ENCODE assay signal across 8 cellular contexts in genomic region chr10:100371707-100372027, GRCh38. TPM values are rescaled to one million over a fixed set of nuclear protein-coding genes. Genes with fewer than 3 reads are reported as not detected.
DNase-seq lines count a peak whose midpoint lies in the region; ATAC-seq and TF ChIP-seq lines count a peak whose summit lies in the region.
"Not testable (repeated sequence)": the region's sequence is repeated elsewhere in the genome, so short reads cannot be mapped to it uniquely, and the experiment has no call there.

No MANE protein-coding gene starts in this region.

- H3K14ac ChIP-seq in neuronal stem cell (ENCODE audit: low read length) = not testable (repeated sequence)

- intact Hi-C loops in adrenal gland (cut with DNase I); left lung (cut with DNase I): not testable (repeated sequence)

- not testable (repeated sequence) for H3K4me3 ChIP-seq in ACC112 (ENCODE audit: low read depth, low read length); HUES64 (ENCODE audit: low read length); adrenal gland; left lung; neuronal stem cell (ENCODE audit: low read length in 2 of 2)

- not testable (repeated sequence) for H2BK120ac ChIP-seq in neuronal stem cell (ENCODE audit: low read depth, low read length)

- H3K9ac ChIP-seq in HUES64 (ENCODE audit: low read depth, low read length) = peak overlapping the region; percentile 42; the same call in 1 of the 2 replicates
- H3K9ac ChIP-seq in neuronal stem cell (ENCODE audit: low read depth, low read length, poor library complexity) = not testable (repeated sequence)

- H2AK5ac ChIP-seq in neuronal stem cell (ENCODE audit: low read depth, low read length) = not testable (repeated sequence)

- H4K91ac ChIP-seq in neuronal stem cell (ENCODE audit: low read depth, low read length, poor library complexity) = not testable (repeated sequence)

- H2BK12ac ChIP-seq in neuronal stem cell (ENCODE audit: low read length) = not testable (repeated sequence)

- not testable (repeated sequence) for H3K27me3 ChIP-seq in ACC112 (ENCODE audit: insufficient read depth, low read length); HUES64 (ENCODE audit: insufficient read depth, low read length); adrenal gland; left lung; neuronal stem cell (ENCODE audit: control insufficient read depth in 3 of 3, insufficient read depth in 3 of 3, low read depth in 1 of 3, low read length in 3 of 3)

- H2BK5ac ChIP-seq in neuronal stem cell (ENCODE audit: low read length) = not testable (repeated sequence)

- H3K36me3 ChIP-seq in ACC112 (ENCODE audit: insufficient read depth, low read length); HUES64 (ENCODE audit: insufficient read depth, low read length); adrenal gland (replicated peaks in 1 of 2); left lung; neuronal stem cell (replicated peaks in 1 of 2; ENCODE audit: control insufficient read depth in 2 of 2, insufficient read depth in 2 of 2, low read length in 2 of 2): not testable (repeated sequence)

- 93% methylated on average over 5 of the region's 7 CpGs for WGBS in HUES64
- 90 to 96% (median 96%) methylated on average over 7 of the region's 7 CpGs for WGBS in adrenal gland, 4 donors
- no CpG with 5 or more reads among the region's 7 CpGs for WGBS in neuronal stem cell (ENCODE audit: extremely low coverage in 2 of 2, insufficient read length in 2 of 2, insufficient replicate concordance in 1 of 2), 2 donors

- H3K4me1 Mint-ChIP-seq in T-helper 2 cell treated with Interferon-gamma antibody and Interleukin-4, amounts not matched to agents 5 μg/mL and 100 μg/mL, for 36 hours (ENCODE audit: low read depth) = peaks cover 33% of the 10 kb centered on the region
- peaks cover 21% of the 10 kb centered on the region for H3K4me1 Mint-ChIP-seq in endothelial cell (ENCODE audit: unreplicated experiment)
- not testable (repeated sequence) for H3K4me1 Mint-ChIP-seq in stimulated activated naive CD8-positive, alpha-beta T cell treated with anti-CD3 and anti-CD28 coated beads, Interleukin-15, amount 100 ng/mL, for 72 hours

- TF ChIP-seq POLR2A in adrenal gland (IDR thresholded peaks at IDR 0.05) = not testable (repeated sequence)

- not testable (repeated sequence) for ATAC-seq in left lung; stimulated activated naive CD8-positive, alpha-beta T cell treated with anti-CD3 and anti-CD28 coated beads, Interleukin-15, amount 100 ng/mL, for 72 hours

- H2BK15ac ChIP-seq in neuronal stem cell (ENCODE audit: low read length) = not testable (repeated sequence)

- not testable (repeated sequence) for H3K18ac ChIP-seq in neuronal stem cell (ENCODE audit: low read length)

- H3K4ac ChIP-seq in neuronal stem cell (ENCODE audit: low read length) = not testable (repeated sequence)

- H3K79me2 ChIP-seq in ACC112 (ENCODE audit: control insufficient read depth, insufficient read depth, low read length, unreplicated experiment) = not testable (repeated sequence)

- H3K4me2 ChIP-seq in neuronal stem cell (ENCODE audit: insufficient read depth, low read length, poor library complexity, severe bottlenecking) = peak overlapping the region; percentile 2

- H3K27ac Mint-ChIP-seq in T-helper 2 cell treated with Interferon-gamma antibody and Interleukin-4, amounts not matched to agents 5 μg/mL and 100 μg/mL, for 36 hours = peak overlapping the region; percentile 94
- peak overlapping the region; percentile 87 for H3K27ac Mint-ChIP-seq in endothelial cell (ENCODE audit: unreplicated experiment)
- H3K27ac Mint-ChIP-seq in stimulated activated naive CD8-positive, alpha-beta T cell treated with anti-CD3 and anti-CD28 coated beads, Interleukin-15, amount 100 ng/mL, for 72 hours = peak overlapping the region; percentile 94 to 97

- H3K9me3 Mint-ChIP-seq in T-helper 2 cell treated with Interferon-gamma antibody and Interleukin-4, amounts not matched to agents 5 μg/mL and 100 μg/mL, for 36 hours; endothelial cell (ENCODE audit: unreplicated experiment); stimulated activated naive CD8-positive, alpha-beta T cell treated with anti-CD3 and anti-CD28 coated beads, Interleukin-15, amount 100 ng/mL, for 72 hours: not testable (repeated sequence)

- H3K4me1 ChIP-seq in ACC112 (ENCODE audit: control insufficient read depth, insufficient read depth, low read length, unreplicated experiment) (peaks cover 39% of the 10 kb centered on the region), HUES64 (ENCODE audit: insufficient read depth, low read length) (peaks cover 20% of the 10 kb centered on the region), adrenal gland (replicated peaks in 1 of 2) (peaks cover 36 to 46% of the 10 kb centered on the region in 2 donors), left lung (peaks cover 29 to 71% of the 10 kb centered on the region in 2 donors), neuronal stem cell (ENCODE audit: control insufficient read depth in 2 of 2, insufficient read depth in 1 of 2, low read depth in 1 of 2, low read length in 2 of 2) (peaks cover 12 to 22% of the 10 kb centered on the region in 2 donors)

- H2AFZ ChIP-seq in ACC112 (ENCODE audit: low read length, unreplicated experiment); neuronal stem cell (ENCODE audit: low read length): not testable (repeated sequence)

- not testable (repeated sequence) for H3K23ac ChIP-seq in neuronal stem cell (ENCODE audit: low read depth, low read length, poor library complexity)

- not testable (repeated sequence) for DNase-seq in T-helper 2 cell treated with Interferon-gamma antibody and Interleukin-4, amounts not matched to agents 5 μg/mL and 100 μg/mL, for 36 hours (ENCODE audit: low spot score); adrenal gland; endothelial cell (ENCODE audit: low spot score); left lung; neuronal stem cell (ENCODE audit: low spot score); stimulated activated naive CD8-positive, alpha-beta T cell treated with anti-CD3 and anti-CD28 coated beads, Interleukin-15, amount 100 ng/mL, for 72 hours

- not testable (repeated sequence) for H3K9me3 ChIP-seq in HUES64 (ENCODE audit: insufficient read depth, low read depth, low read length); adrenal gland (replicated peaks in 1 of 3); left lung; neuronal stem cell (replicated peaks in 1 of 2; ENCODE audit: control insufficient read depth in 2 of 2, insufficient read depth in 1 of 2, low read depth in 1 of 2, low read length in 2 of 2)

- not testable (repeated sequence) for H3K79me1 ChIP-seq in neuronal stem cell (ENCODE audit: low read depth, low read length)

- not testable (repeated sequence) for H3K36me3 Mint-ChIP-seq in T-helper 2 cell treated with Interferon-gamma antibody and Interleukin-4, amounts not matched to agents 5 μg/mL and 100 μg/mL, for 36 hours (ENCODE audit: low read depth); endothelial cell (ENCODE audit: low read depth, unreplicated experiment)

- peak overlapping the region; percentile 69 for H3K4me3 Mint-ChIP-seq in T-helper 2 cell treated with Interferon-gamma antibody and Interleukin-4, amounts not matched to agents 5 μg/mL and 100 μg/mL, for 36 hours
- H3K4me3 Mint-ChIP-seq in endothelial cell (ENCODE audit: unreplicated experiment) = not testable (repeated sequence)
- peak overlapping the region; percentile 68 to 72 for H3K4me3 Mint-ChIP-seq in stimulated activated naive CD8-positive, alpha-beta T cell treated with anti-CD3 and anti-CD28 coated beads, Interleukin-15, amount 100 ng/mL, for 72 hours

- peak overlapping the region; percentile 77 for H3K27ac ChIP-seq in ACC112 (ENCODE audit: low read depth, low read length)
- not testable (repeated sequence) for H3K27ac ChIP-seq in HUES64 (ENCODE audit: low read depth, low read length)
- peak overlapping the region; percentile 46 to 99 (median 84) for H3K27ac ChIP-seq in adrenal gland
- peak overlapping the region; percentile 83 to 84 for H3K27ac ChIP-seq in left lung
- H3K27ac ChIP-seq in neuronal stem cell (replicated peaks; ENCODE audit: low read length) = peak overlapping the region; percentile 82

- H4K8ac ChIP-seq in neuronal stem cell (ENCODE audit: low read depth, low read length) = not testable (repeated sequence)

- TF ChIP-seq CTCF in adrenal gland (IDR thresholded peaks at IDR 0.05); endothelial cell (IDR thresholded peaks at IDR 0.05; ENCODE audit: unreplicated experiment); left lung (IDR thresholded peaks at IDR 0.05): not testable (repeated sequence)

- not testable (repeated sequence) for H3K27me3 Mint-ChIP-seq in T-helper 2 cell treated with Interferon-gamma antibody and Interleukin-4, amounts not matched to agents 5 μg/mL and 100 μg/mL, for 36 hours (ENCODE audit: low read depth); endothelial cell (ENCODE audit: unreplicated experiment); stimulated activated naive CD8-positive, alpha-beta T cell treated with anti-CD3 and anti-CD28 coated beads, Interleukin-15, amount 100 ng/mL, for 72 hours

RNA-seq across cellular contexts. Expression of gene SCD, which starts 24.6 kb away (rescaled TPM):
- polyA plus RNA-seq in HUES64 (2013, experiment 1 of 2) = 504 TPM
- polyA plus RNA-seq in HUES64 (2013, experiment 2 of 2) = 575 TPM
- total RNA-seq in adrenal gland (100 to 1,000 TPM; 105 to 734 (median 221) TPM), endothelial cell (ENCODE audit: unreplicated experiment) (627 TPM), left lung (100 to 1,000 TPM; 524 to 529 TPM)
- polyA plus RNA-seq in adrenal gland = 100 to 1,000 TPM in 2 of 3 donors, 10 to 100 TPM in 1; 44.2 to 979 (median 125) TPM
- 373 TPM for polyA plus RNA-seq in neuronal stem cell (2013, experiment 1 of 2)
- 380 TPM for polyA plus RNA-seq in neuronal stem cell (2013, experiment 2 of 2)

RNA-seq across cellular contexts. Expression of gene PKD2L1, which starts 41.6 kb away (rescaled TPM):
- polyA plus RNA-seq in HUES64 (2013, experiment 1 of 2) = not detected
- not detected for polyA plus RNA-seq in HUES64 (2013, experiment 2 of 2)
- total RNA-seq in adrenal gland (not detected), endothelial cell (ENCODE audit: unreplicated experiment) (0.44 TPM), left lung (under 1 TPM in 1 of 2 donors, not detected in 1; 0.37 TPM)
- polyA plus RNA-seq in adrenal gland = under 1 TPM in 1 of 3 donors, not detected in 2; 0.72 TPM
- 0.01 TPM for polyA plus RNA-seq in neuronal stem cell (2013, experiment 1 of 2)
- polyA plus RNA-seq in neuronal stem cell (2013, experiment 2 of 2) = 0.10 TPM
